In genomic region chr3:112770026-112770626, GRCh38 we compare ENCODE assay signal across 8 cellular contexts.
DNase-seq lines count a peak whose midpoint lies in the region; ATAC-seq and TF ChIP-seq lines count a peak whose summit lies in the region.

No MANE protein-coding gene starts in this region.

- no peaks in the 10 kb centered on the region for H4K20me1 ChIP-seq in HCT116 (ENCODE audit: insufficient read depth)

- no peak overlapping the region for H3K9ac ChIP-seq in HCT116 (ENCODE audit: low read length)

- ATAC-seq in HCT116 (peak; percentile 36; the same call in 1 of the 2 replicates), HG03439 (IDR thresholded peaks at IDR 0.05; ENCODE audit: unreplicated experiment) (no peak)

- CTCF ChIA-PET in HCT116 (lab: Charles Lee): no interaction called here

- no peaks in the 10 kb centered on the region for H3K9me3 ChIP-seq in HCT116 (ENCODE audit: control insufficient read depth in 1 of 2, insufficient read depth in 1 of 2, low read depth in 1 of 2, low read length in 2 of 2)

- no peaks in the 10 kb centered on the region for H3K9me2 ChIP-seq in HCT116 (ENCODE audit: insufficient read depth)

- no peak overlapping the region for H3K27ac ChIP-seq in HCT116 (ENCODE audit: low read depth, low read length)

- H2AFZ ChIP-seq in HCT116 (ENCODE audit: low read depth, low read length, poor library complexity, severe bottlenecking): no peak overlapping the region

- intact Hi-C loops in HCT116 (cut with micrococcal nuclease): no loop called here

- peaks cover 0 to 12% of the 10 kb centered on the region in 2 experiments; a peak in 3 of 4 replicates for H3K4me1 ChIP-seq in HCT116 (ENCODE audit: control insufficient read depth in 1 of 2, insufficient read depth in 2 of 2, low read length in 2 of 2)

- POLR2A ChIA-PET in HCT116 (lab: Charles Lee): no interaction called here

- TF ChIP-seq POLR2A in HCT116 (IDR thresholded peaks at IDR 0.05; ENCODE audit: borderline replicate concordance, extremely low read depth, insufficient read depth, insufficient read length): no peak

- TF ChIP-seq CTCF in HCT116 (IDR thresholded peaks at IDR 0.05 in 2 of 3, conservative IDR thresholded peaks at IDR 0.05 in 1 of 3; ENCODE audit: borderline replicate concordance in 1 of 3, insufficient read depth in 1 of 3, low read depth in 2 of 3, low read length in 2 of 3): no peak
- TF ChIP-seq CTCF in epithelial cell of esophagus (IDR thresholded peaks at IDR 0.05; ENCODE audit: insufficient read depth, low read depth, low read length, missing control alignments): no peak

- RAD21 ChIA-PET in HCT116 (lab: Charles Lee; ENCODE audit: low non-redundant PET in 1 of 2, low total read pairs in 2 of 2, uncharacterized antibody in 2 of 2, unreplicated experiment in 2 of 2): no interaction called here

- H3K4me2 ChIP-seq in HCT116 (ENCODE audit: low read length): no peak overlapping the region

- DNase-seq in HCT116 (ENCODE audit: low read depth, low spot score) (peak; percentile 10), RKO (ENCODE audit: low spot score) (peak; percentile 69), epithelial cell of esophagus (ENCODE audit: low read depth) (peak; percentile 94), NCI-H128 (lab: John Stamatoyannopoulos, UW; ENCODE audit: unreplicated experiment) (no peak), DMS153 (lab: John Stamatoyannopoulos, UW) (no peak), SW 1271 (lab: John Stamatoyannopoulos, UW) (no peak)
- peak; percentile 3 to 15 for DNase-seq in stimulated activated CD4-positive, alpha-beta T cell treated with anti-CD3 and anti-CD28 coated beads, Interleukin-1b, Interleukin-23, amount 100 ng/mL, for 4 hours (ENCODE audit: low read depth in 2 of 2)

- H3K4me3 ChIP-seq in HCT116 (replicated peaks in 1 of 2; ENCODE audit: low read depth in 1 of 2, low read length in 2 of 2) (no peak overlapping the region), epithelial cell of esophagus (ENCODE audit: low read length) (no peak overlapping the region)

- H3K27me3 ChIP-seq in HCT116 (ENCODE audit: insufficient read depth, low read length): no peaks in the 10 kb centered on the region

- BruUV-seq in HCT116 (replicated peaks; lab: Mats Ljungman, UMichigan): no TSS peak

- TF ChIP-seq RAD21 in HCT116 (IDR thresholded peaks at IDR 0.05; ENCODE audit: low read depth): no peak

- no peaks in the 10 kb centered on the region for H3K79me2 ChIP-seq in HCT116 (ENCODE audit: insufficient read depth, low read length)

- H3K36me3 ChIP-seq in HCT116 (ENCODE audit: control insufficient read depth in 1 of 2, insufficient read depth in 2 of 2, low read length in 2 of 2): no peaks in the 10 kb centered on the region

TF ChIP-seq in HCT116, 20 proteins besides CTCF, POLR2A, EP300 and RAD21:
- TF ChIP-seq SP1 (IDR thresholded peaks at IDR 0.05; ENCODE audit: low read depth): peak; percentile 28; the same call in 1 of the 2 replicates
- TF ChIP-seq FOSL1 (IDR thresholded peaks at IDR 0.05; ENCODE audit: low read depth): 0 out of 2 replicates have a peak, but pooled peaks have one; percentile 18
- TF ChIP-seq SIN3A (IDR thresholded peaks at IDR 0.05; ENCODE audit: low read depth): no peak
- TF ChIP-seq EGR1 (IDR thresholded peaks at IDR 0.05; ENCODE audit: low read depth): no peak
- TF ChIP-seq JUND (IDR thresholded peaks at IDR 0.05): no peak

Comparison
In these comparisons a context has a peak if more than half of its experiments do, and no peak if none do; other contexts are left out.
1. DNase-seq: peak in HCT116 (single experiment), RKO (single experiment), epithelial cell of esophagus (single experiment) and stimulated activated CD4-positive, alpha-beta T cell treated with anti-CD3 and anti-CD28 coated beads, Interleukin-1b, Interleukin-23, amount 100 ng/mL, for 4 hours (2 of 2); none in NCI-H128 (single experiment), DMS153 (single experiment) and SW 1271 (0 of 2).